ENCODE assay signal across 10 cellular contexts in the genomic region with DNA sequence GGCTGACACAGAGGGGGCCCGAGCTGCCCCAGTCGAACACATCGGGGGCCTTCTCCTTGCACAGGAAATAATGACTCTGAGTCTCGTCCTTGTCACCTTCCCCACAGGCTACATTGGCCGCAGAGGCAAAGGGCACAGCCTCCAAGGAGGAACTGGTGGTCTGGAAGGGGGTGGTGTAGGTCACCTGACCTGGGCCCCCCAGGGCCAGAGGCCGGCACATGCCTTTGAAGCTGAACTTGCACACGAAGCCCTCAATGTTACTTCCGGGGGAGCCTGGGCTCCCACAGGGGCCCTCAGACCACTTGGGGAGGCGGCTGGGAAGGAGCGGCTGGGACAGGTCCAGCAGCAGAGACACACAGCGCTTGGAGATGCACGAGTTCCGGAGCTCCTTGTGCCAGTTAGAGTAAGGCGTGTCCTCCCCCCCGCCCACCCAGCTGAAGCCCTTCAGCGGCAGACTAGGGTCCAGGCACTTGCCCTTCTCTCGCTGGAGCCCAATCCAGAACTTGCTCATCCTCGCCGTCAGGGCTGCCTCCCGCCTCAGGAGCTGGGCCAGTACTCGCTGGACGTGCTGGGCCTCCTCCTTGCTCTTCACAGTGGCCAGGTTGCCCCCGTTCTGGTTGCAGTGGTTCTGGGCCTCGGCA. TPM values are rescaled to one million over a fixed set of nuclear protein-coding genes. Genes with fewer than 3 reads are reported as not detected.
DNase-seq lines count a peak whose midpoint lies in the region; ATAC-seq and TF ChIP-seq lines count a peak whose summit lies in the region.
"Had no signal": no experiment of that assay in that cellular context is flagged by ENCODE, and none has a peak within 500 bp of the region (broad histone marks: within the 10 kb centered on the region; RNA-seq: fewer than 3 reads in every experiment).

No MANE protein-coding gene starts in this region.

- POLR2A ChIA-PET in IMR-90 (lab: Charles Lee; ENCODE audit: unreplicated experiment): no interaction called here
- POLR2A ChIA-PET in SK-N-SH (lab: Yijun Ruan, JAX): no interaction called here

- H3K27ac ChIP-seq in IMR-90 (ENCODE audit: insufficient read depth, low read length) (no peak overlapping the region), adipose tissue (ENCODE audit: low read depth, low read length) (peak overlapping the region; percentile 86), layer of hippocampus (ENCODE audit: low read depth, low read length) (peak overlapping the region; percentile 76), suprapubic skin (peak overlapping the region; percentile 85), SK-N-SH (ENCODE audit: low read depth in 2 of 2, low read length in 1 of 2) (no peak overlapping the region)

- H3K9me3 ChIP-seq in IMR-90 (ENCODE audit: control insufficient read depth, insufficient read depth, low read length) (no peaks in the 10 kb centered on the region), suprapubic skin (no peaks in the 10 kb centered on the region), SK-N-SH (no peaks in the 10 kb centered on the region)

- no peaks in the 10 kb centered on the region for H3K79me2 ChIP-seq in SK-N-SH (ENCODE audit: insufficient read depth)

- H3K27me3 ChIP-seq in IMR-90 (ENCODE audit: control insufficient read depth, insufficient read depth, low read length) (peaks cover 36% of the 10 kb centered on the region), layer of hippocampus (ENCODE audit: control insufficient read depth, insufficient read depth, low read length) (no peaks in the 10 kb centered on the region), suprapubic skin (no peaks in the 10 kb centered on the region), SK-N-SH (ENCODE audit: insufficient read depth) (peaks cover 56% of the 10 kb centered on the region)

- H3K9me1 ChIP-seq in IMR-90 (ENCODE audit: insufficient read depth, low read length): no peaks in the 10 kb centered on the region

- no peak for TF ChIP-seq EP300 in suprapubic skin (IDR thresholded peaks at IDR 0.05)
- no peak for TF ChIP-seq EP300 in SK-N-SH (IDR thresholded peaks at IDR 0.05; ENCODE audit: borderline replicate concordance in 1 of 2, low read depth in 1 of 2, low read length in 1 of 2)

- H3K4me3 ChIP-seq in IMR-90 (ENCODE audit: insufficient read depth, low read depth, low read length) (no peak overlapping the region), suprapubic skin (peak overlapping the region; percentile 43), SK-N-SH (ENCODE audit: low read depth in 2 of 2, low read length in 1 of 2) (no peak overlapping the region)

- H3F3A ChIP-seq in SK-N-SH (replicated peaks; ENCODE audit: insufficient read depth): no peaks in the 10 kb centered on the region

- H3K36me3 ChIP-seq in IMR-90 (ENCODE audit: control insufficient read depth, insufficient read depth, low read length) (no peaks in the 10 kb centered on the region), suprapubic skin (no peaks in the 10 kb centered on the region), SK-N-SH (replicated peaks in 1 of 2; ENCODE audit: control insufficient read depth in 1 of 2, insufficient read depth in 2 of 2, low read length in 1 of 2) (no peaks in the 10 kb centered on the region)

- BruUV-seq in IMR-90 (replicated peaks; lab: Mats Ljungman, UMichigan): no TSS peak

- H3K9me2 ChIP-seq in SK-N-SH: no peaks in the 10 kb centered on the region

- no peaks in the 10 kb centered on the region for H3K9me3 Mint-ChIP-seq in stimulated activated naive CD8-positive, alpha-beta T cell treated with anti-CD3 and anti-CD28 coated beads, Interleukin-15, amount 100 ng/mL, for 72 hours
- H3K9me3 Mint-ChIP-seq: mesothelial cell of epicardium had no signal

- DNase-seq in IMR-90 (no peak), suprapubic skin (ENCODE audit: low spot score in 2 of 2) (peak in 1 of 2 donors; percentile 61), SK-N-SH (no peak)
- DNase-seq in stimulated activated naive CD8-positive, alpha-beta T cell treated with anti-CD3 and anti-CD28 coated beads, Interleukin-15, amount 100 ng/mL, for 72 hours: no peak
- DNase-seq: DMS153, NCI-H187 treated with DMSO at 0.1 percent for 48 hours had no signal

- H3K4me1 Mint-ChIP-seq in stimulated activated naive CD8-positive, alpha-beta T cell treated with anti-CD3 and anti-CD28 coated beads, Interleukin-15, amount 100 ng/mL, for 72 hours: peaks cover 12% of the 10 kb centered on the region

- TF ChIP-seq POLR2A in IMR-90 (IDR thresholded peaks at IDR 0.05; ENCODE audit: low read depth, low read length): no peak
- no peak for TF ChIP-seq POLR2A in suprapubic skin (IDR thresholded peaks at IDR 0.05)

- H4K8ac ChIP-seq in IMR-90 (ENCODE audit: low read depth in 2 of 2, low read length in 2 of 2): no peak overlapping the region

- no peak overlapping the region for H3K4ac ChIP-seq in IMR-90 (ENCODE audit: low read depth, low read length)

- WGBS in IMR-90 (ENCODE audit: extremely low coverage in 2 of 2, insufficient read length in 1 of 2), 2 experiments: 90% methylated on average over 11 of the region's 24 CpGs; no CpG with 5 or more reads in 1 of the 2 experiments
- WGBS in adipose tissue, 3 donors: 56 to 77% (median 56%) methylated on average over 24 of the region's 24 CpGs
- 77% methylated on average over 16 of the region's 24 CpGs for WGBS in suprapubic skin
- WGBS in SK-N-SH (ENCODE audit: low lambda C conversion rate): 20% methylated on average over 5 of the region's 24 CpGs

- H3K4me1 ChIP-seq in IMR-90 (ENCODE audit: control insufficient read depth, insufficient read depth, low read length) (no peaks in the 10 kb centered on the region), suprapubic skin (peaks cover 33% of the 10 kb centered on the region), SK-N-SH (ENCODE audit: control insufficient read depth in 1 of 2, insufficient read depth in 2 of 2, low read depth in 1 of 2, low read length in 1 of 2) (no peaks in the 10 kb centered on the region)

- no peak overlapping the region for H3K18ac ChIP-seq in IMR-90 (ENCODE audit: low read depth, low read length)

- no peak overlapping the region for H4K91ac ChIP-seq in IMR-90 (ENCODE audit: insufficient read depth, low read depth, low read length)

- H2AK5ac ChIP-seq in IMR-90 (ENCODE audit: low read depth, low read length): no peak overlapping the region

- peaks cover 22% of the 10 kb centered on the region for H3K27me3 Mint-ChIP-seq in stimulated activated naive CD8-positive, alpha-beta T cell treated with anti-CD3 and anti-CD28 coated beads, Interleukin-15, amount 100 ng/mL, for 72 hours

- H3K4me3 Mint-ChIP-seq in stimulated activated naive CD8-positive, alpha-beta T cell treated with anti-CD3 and anti-CD28 coated beads, Interleukin-15, amount 100 ng/mL, for 72 hours: no peak overlapping the region
- H3K4me3 Mint-ChIP-seq: mesothelial cell of epicardium had no signal

- CTCF ChIA-PET in IMR-90 (lab: Yijun Ruan, JAX) (no interaction called here), SK-N-SH (lab: Yijun Ruan, JAX) (no interaction called here)

- H3K9ac ChIP-seq in IMR-90 (ENCODE audit: low read depth, low read length) (no peak overlapping the region), SK-N-SH (no peak overlapping the region)

- no peak overlapping the region for H4K5ac ChIP-seq in IMR-90 (ENCODE audit: low read depth, low read length)

- H2AFZ ChIP-seq in IMR-90 (replicated peaks; ENCODE audit: low read length, poor library complexity) (peak overlapping the region; percentile 67), SK-N-SH (ENCODE audit: low read depth) (no peak overlapping the region)

- ATAC-seq in IMR-90 (ENCODE audit: low read depth) (no peak), GM19455 (IDR thresholded peaks at IDR 0.05; ENCODE audit: unreplicated experiment) (no peak)
- no peak for ATAC-seq in stimulated activated naive CD8-positive, alpha-beta T cell treated with anti-CD3 and anti-CD28 coated beads, Interleukin-15, amount 100 ng/mL, for 72 hours

- dilution Hi-C loops in IMR-90 (cut with HindIII; ENCODE audit: low sequenced_read_pairs, unreplicated experiment): no loop called here

- H3K56ac ChIP-seq in IMR-90 (ENCODE audit: extremely low read depth, insufficient read depth, low read length): no peak overlapping the region

- H3K4me2 ChIP-seq in IMR-90 (ENCODE audit: low read depth, low read length) (no peak overlapping the region), SK-N-SH (no peak overlapping the region)

- H2BK5ac ChIP-seq in IMR-90 (ENCODE audit: low read depth, low read length, poor library complexity, severe bottlenecking): no peak overlapping the region

- H3K14ac ChIP-seq in IMR-90 (replicated peaks; ENCODE audit: low read depth, low read length): no peak overlapping the region

- no peak overlapping the region for H2AK9ac ChIP-seq in IMR-90 (replicated peaks; ENCODE audit: low read depth, low read length, poor library complexity)

- H2BK15ac ChIP-seq in IMR-90 (ENCODE audit: low read depth, low read length): no peak overlapping the region

- TF ChIP-seq RAD21 in IMR-90 (IDR thresholded peaks at IDR 0.05; ENCODE audit: low read length) (no peak), SK-N-SH (IDR thresholded peaks at IDR 0.05; ENCODE audit: low read length) (no peak)

- no peak overlapping the region for H3K23ac ChIP-seq in IMR-90 (ENCODE audit: low read depth, low read length)

- no peaks in the 10 kb centered on the region for H3K79me1 ChIP-seq in IMR-90 (ENCODE audit: low read depth in 1 of 2, low read length in 2 of 2)

- H4K20me1 ChIP-seq in IMR-90 (ENCODE audit: insufficient read depth, low read length): no peaks in the 10 kb centered on the region
- H4K20me1 ChIP-seq in SK-N-SH (ENCODE audit: insufficient read depth): no peaks in the 10 kb centered on the region

- H2BK20ac ChIP-seq in IMR-90 (ENCODE audit: low read depth, low read length): no peak overlapping the region

- TF ChIP-seq CTCF in IMR-90 (conservative IDR thresholded peaks at IDR 0.05; ENCODE audit: low read depth, low read length) (no peak), suprapubic skin (IDR thresholded peaks at IDR 0.05) (no peak), SK-N-SH (IDR thresholded peaks at IDR 0.05) (no peak)

- in situ Hi-C loops in IMR-90 (cut with MboI; ENCODE audit: low sequenced_read_pairs): loop anchor here (25.0 kb wide), 1 partner anchor 102 kb away; no protein-coding TSS in a partner anchor

- H2BK120ac ChIP-seq in IMR-90 (ENCODE audit: low read depth, low read length): no peak overlapping the region

- no peak overlapping the region for H3K27ac Mint-ChIP-seq in stimulated activated naive CD8-positive, alpha-beta T cell treated with anti-CD3 and anti-CD28 coated beads, Interleukin-15, amount 100 ng/mL, for 72 hours
- H3K27ac Mint-ChIP-seq: mesothelial cell of epicardium had no signal

- intact Hi-C loops in IMR-90 (cut with micrococcal nuclease): no loop called here

RNA-seq across cellular contexts. Expression of gene CD93, which starts 0.6 kb away (rescaled TPM):
- under 0.01 TPM in 1 of 2 replicates, not detected in the other for total RNA-seq in IMR-90 (2012; rRNA removed)
- polyA plus RNA-seq in IMR-90 (2012; rRNA removed): 0.02 TPM in 1 of 2 replicates, not detected in the other
- not detected in 2 replicates for polyA plus RNA-seq in IMR-90 (2012; cell fraction: cytosol; rRNA removed)
- polyA plus RNA-seq in IMR-90 (2012; cell fraction: nucleus; rRNA removed; ENCODE audit: low replicate concordance): not detected in 2 replicates
- polyA plus RNA-seq in adipose tissue: 10 to 100 TPM in 2 of 3 donors, 1 to 10 TPM in 1; 9.9 to 76.0 (median 20.2) TPM
- total RNA-seq in suprapubic skin: 10 to 100 TPM in 3 of 4 donors, 1 to 10 TPM in 1; 8.1 to 25.1 (median 16.2) TPM
- 0.02 and 0.03 TPM in 2 replicates for polyA plus RNA-seq in SK-N-SH (2012; rRNA removed)
- polyA plus RNA-seq in SK-N-SH (2012; cell fraction: cytosol; rRNA removed): 0.01 TPM in 2 replicates
- polyA plus RNA-seq in SK-N-SH (2012; cell fraction: nucleus; rRNA removed): 0.01 TPM in 2 replicates

RNA-seq across cellular contexts. Expression of gene THBD, which starts 36.1 kb away (rescaled TPM):
- total RNA-seq in IMR-90 (2012; rRNA removed): under 0.01 TPM in 1 of 2 replicates, not detected in the other
- polyA plus RNA-seq in IMR-90 (2012; rRNA removed): 0.07 and 0.09 TPM in 2 replicates
- 0.08 and 0.09 TPM in 2 replicates for polyA plus RNA-seq in IMR-90 (2012; cell fraction: cytosol; rRNA removed)
- 0.09 and 0.15 TPM in 2 replicates for polyA plus RNA-seq in IMR-90 (2012; cell fraction: nucleus; rRNA removed; ENCODE audit: low replicate concordance)
- 100 to 1,000 TPM in 1 of 3 donors, 10 to 100 TPM in 1, 1 to 10 TPM in 1; 7.5 to 106 (median 26.0) TPM for polyA plus RNA-seq in adipose tissue
- total RNA-seq in suprapubic skin: 100 to 1,000 TPM in 3 of 4 donors, 10 to 100 TPM in 1; 39.7 to 329 (median 241) TPM
- 0.13 and 0.33 TPM in 2 replicates for polyA plus RNA-seq in SK-N-SH (2012; rRNA removed)
- polyA plus RNA-seq in SK-N-SH (2012; cell fraction: cytosol; rRNA removed): 0.14 and 0.22 TPM in 2 replicates
- 0.18 and 0.19 TPM in 2 replicates for polyA plus RNA-seq in SK-N-SH (2012; cell fraction: nucleus; rRNA removed)

RNA-seq across cellular contexts. Expression of gene SSTR4, which starts 50.4 kb away (rescaled TPM):
- total RNA-seq in IMR-90 (2012; rRNA removed) (not detected in 2 replicates), suprapubic skin (not detected)
- polyA plus RNA-seq in IMR-90 (2012; rRNA removed) (not detected in 2 replicates), adipose tissue (under 1 TPM in 1 of 3 donors, not detected in 2; 0.07 TPM), SK-N-SH (2012; rRNA removed) (not detected in 2 replicates)
- not detected in 2 replicates for polyA plus RNA-seq in IMR-90 (2012; cell fraction: cytosol; rRNA removed)
- not detected in 2 replicates for polyA plus RNA-seq in IMR-90 (2012; cell fraction: nucleus; rRNA removed; ENCODE audit: low replicate concordance)
- polyA plus RNA-seq in SK-N-SH (2012; cell fraction: cytosol; rRNA removed): not detected in 2 replicates
- polyA plus RNA-seq in SK-N-SH (2012; cell fraction: nucleus; rRNA removed): not detected in 2 replicates
- total RNA-seq: mesothelial cell of epicardium had no signal

Comparison
In these comparisons a context has a peak if more than half of its experiments do, and no peak if none do; other contexts are left out.
1. H3K27ac ChIP-seq: peak in adipose tissue (single experiment), layer of hippocampus (single experiment) and suprapubic skin (single experiment); none in IMR-90 (single experiment) and SK-N-SH (0 of 2).
2. RNA of gene CD93, which starts 0.6 kb away (polyA plus RNA-seq): 9.9 to 76.0 TPM in adipose tissue; 0.01 to 0.03 TPM in SK-N-SH and 0.02 TPM in IMR-90; every median in the first group is over 10 times any median in the second.
3. RNA of gene THBD, which starts 36.1 kb away (polyA plus RNA-seq): 7.5 to 106 TPM in adipose tissue; 0.13 to 0.33 TPM in SK-N-SH and 0.07 to 0.15 TPM in IMR-90; every median in the first group is over 4 times any median in the second.